1 cellular context compared by ENCODE assay signal in genomic region chr1:145886390-145886789, GRCh38.
TF ChIP-seq lines count a peak whose summit lies in the region.

No MANE protein-coding gene starts in this region.

TF ChIP-seq in GM12891, 5 proteins besides CTCF, POLR2A, EP300 and RAD21 (continued from another document):
- TF ChIP-seq POLR2AphosphoS5 (IDR thresholded peaks at IDR 0.05; ENCODE audit: low read depth, low read length) = no peak
- TF ChIP-seq POU2F2 (IDR thresholded peaks at IDR 0.05; ENCODE audit: low read depth, low read length) = no peak
- TF ChIP-seq SPI1 (IDR thresholded peaks at IDR 0.05; ENCODE audit: low read depth, low read length) = no peak
TF ChIP-seq in GM12891: peak in this region for 0.
